Comparison of ENCODE assay signal across 1 cellular context in the genomic region with DNA sequence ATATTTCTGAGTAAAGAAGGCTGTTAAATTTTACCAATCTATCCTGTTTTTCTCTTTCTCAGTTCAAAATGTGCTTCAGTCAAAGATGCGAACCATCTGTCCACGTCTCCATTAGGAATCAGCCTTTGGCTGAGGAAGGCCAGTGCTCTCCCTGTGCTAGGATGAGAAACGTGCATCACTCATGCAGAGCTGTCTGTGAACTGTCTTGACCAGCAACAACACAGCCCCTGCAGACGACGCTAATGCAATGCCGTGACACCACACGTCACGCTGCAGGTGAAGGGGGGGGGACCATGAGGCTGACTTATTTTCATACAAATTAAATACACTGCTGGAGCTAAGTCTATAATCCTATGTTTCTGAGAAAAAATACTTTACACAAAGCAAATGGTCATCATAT.
TF ChIP-seq lines count a peak whose summit lies in the region.

No MANE protein-coding gene starts in this region.

TF ChIP-seq in IMR-90, 13 proteins besides CTCF, POLR2A, EP300 and RAD21:
- TF ChIP-seq SMC3 (IDR thresholded peaks at IDR 0.05; ENCODE audit: low read depth, low read length) = no peak
- TF ChIP-seq RCOR1 (IDR thresholded peaks at IDR 0.05; ENCODE audit: insufficient replicate concordance, low read length) = no peak
- TF ChIP-seq MAFK (IDR thresholded peaks at IDR 0.05; ENCODE audit: low read depth, low read length) = no peak
- TF ChIP-seq FOS (IDR thresholded peaks at IDR 0.05; ENCODE audit: low read depth, low read length) = no peak
- TF ChIP-seq MXI1 (IDR thresholded peaks at IDR 0.05; ENCODE audit: borderline replicate concordance, low read depth, low read length) = no peak
- TF ChIP-seq CEBPB (IDR thresholded peaks at IDR 0.05; ENCODE audit: low read depth, low read length) = no peak
- no peak for TF ChIP-seq MAZ (IDR thresholded peaks at IDR 0.05; ENCODE audit: borderline replicate concordance, low read depth, low read length)
TF ChIP-seq in IMR-90: peak in this region for 0.
